In genomic region chrX:117919755-117920154, GRCh38 we compare ENCODE assay signal across 24 cellular contexts.
"Had no signal": no experiment of that assay in that cellular context is flagged by ENCODE, and none has a peak within 500 bp of the region (broad histone marks: within the 10 kb centered on the region; RNA-seq: fewer than 3 reads in every experiment).

No MANE protein-coding gene starts in this region.

- H3K79me2 ChIP-seq: parathyroid adenoma had no signal

- H3K4me3 ChIP-seq: dorsolateral prefrontal cortex, lung, right lobe of liver, smooth muscle cell, suprapubic skin, transverse colon, upper lobe of right lung, uterus had no signal

- H3K4me1 Mint-ChIP-seq: memory B cell; neural crest cell; stimulated activated naive CD8-positive, alpha-beta T cell treated with anti-CD3 and anti-CD28 coated beads, Interleukin-15, amount 100 ng/mL, for 72 hours had no signal

- H3K36me3 ChIP-seq: neutrophil, right lobe of liver, suprapubic skin, transverse colon, upper lobe of right lung, uterus had no signal

- DNase-seq: dorsolateral prefrontal cortex; effector CD4-positive, alpha-beta T cell; hypothalamus; right lobe of liver; stimulated activated CD4-positive, alpha-beta T cell treated with anti-CD3 and anti-CD28 coated beads, Interleukin-12 subunit alpha, Interleukin-12 subunit beta, amount 100 ng/mL, for 4 hours; stimulated activated CD4-positive, alpha-beta T cell treated with anti-CD3 and anti-CD28 coated beads, Interleukin-1b, Interleukin-23, amount 100 ng/mL, for 48 hours; stimulated activated CD4-positive, alpha-beta T cell treated with anti-CD3 and anti-CD28 coated beads, Interleukin-4, amount 100 ng/mL, for 1 hour; stimulated activated CD8-positive, alpha-beta memory T cell treated with anti-CD3 and anti-CD28 coated beads, Interleukin-4, amount 100 ng/mL, for 48 hours; stimulated activated naive CD4-positive, alpha-beta T cell; stimulated activated naive CD8-positive, alpha-beta T cell treated with anti-CD3 and anti-CD28 coated beads, Interleukin-15, amount 100 ng/mL, for 72 hours; transverse colon; upper lobe of right lung; uterus had no signal

- H3K9ac ChIP-seq: parathyroid adenoma had no signal

- H3K36me3 Mint-ChIP-seq: memory B cell; natural killer cell treated with Interleukin-12 subunit alpha and Interleukin-12 subunit beta and Interleukin-15 and Interleukin-18, amount 100 ng/mL, for 72 hours had no signal

- H3K27ac ChIP-seq: dorsolateral prefrontal cortex, neutrophil, parathyroid adenoma, right lobe of liver, suprapubic skin, transverse colon, upper lobe of right lung, uterus had no signal

- H3K4me3 Mint-ChIP-seq: memory B cell; natural killer cell treated with Interleukin-12 subunit alpha and Interleukin-12 subunit beta and Interleukin-15 and Interleukin-18, amount 100 ng/mL, for 72 hours; neural crest cell; stimulated activated naive CD8-positive, alpha-beta T cell treated with anti-CD3 and anti-CD28 coated beads, Interleukin-15, amount 100 ng/mL, for 72 hours had no signal

- H3K27me3 Mint-ChIP-seq: memory B cell; natural killer cell treated with Interleukin-12 subunit alpha and Interleukin-12 subunit beta and Interleukin-15 and Interleukin-18, amount 100 ng/mL, for 72 hours; progenitor cell of endocrine pancreas; stimulated activated naive CD8-positive, alpha-beta T cell treated with anti-CD3 and anti-CD28 coated beads, Interleukin-15, amount 100 ng/mL, for 72 hours had no signal

- H3K4me2 ChIP-seq: smooth muscle cell had no signal

- H3K27ac Mint-ChIP-seq: memory B cell; natural killer cell treated with Interleukin-12 subunit alpha and Interleukin-12 subunit beta and Interleukin-15 and Interleukin-18, amount 100 ng/mL, for 72 hours; progenitor cell of endocrine pancreas; stimulated activated naive CD8-positive, alpha-beta T cell treated with anti-CD3 and anti-CD28 coated beads, Interleukin-15, amount 100 ng/mL, for 72 hours had no signal

- H3K27me3 ChIP-seq: neutrophil, suprapubic skin, transverse colon, upper lobe of right lung, uterus had no signal

- H2AFZ ChIP-seq: parathyroid adenoma had no signal

- H3K4me1 ChIP-seq: parathyroid adenoma, right lobe of liver, suprapubic skin, transverse colon, upper lobe of right lung, uterus had no signal

- H3K9me3 ChIP-seq: neutrophil, right lobe of liver, suprapubic skin, transverse colon, upper lobe of right lung, uterus had no signal

- FAIRE-seq: frontal cortex, keratinocyte had no signal

- H3K9me3 Mint-ChIP-seq: memory B cell; natural killer cell treated with Interleukin-12 subunit alpha and Interleukin-12 subunit beta and Interleukin-15 and Interleukin-18, amount 100 ng/mL, for 72 hours; stimulated activated naive CD8-positive, alpha-beta T cell treated with anti-CD3 and anti-CD28 coated beads, Interleukin-15, amount 100 ng/mL, for 72 hours had no signal
